In the genomic region with DNA sequence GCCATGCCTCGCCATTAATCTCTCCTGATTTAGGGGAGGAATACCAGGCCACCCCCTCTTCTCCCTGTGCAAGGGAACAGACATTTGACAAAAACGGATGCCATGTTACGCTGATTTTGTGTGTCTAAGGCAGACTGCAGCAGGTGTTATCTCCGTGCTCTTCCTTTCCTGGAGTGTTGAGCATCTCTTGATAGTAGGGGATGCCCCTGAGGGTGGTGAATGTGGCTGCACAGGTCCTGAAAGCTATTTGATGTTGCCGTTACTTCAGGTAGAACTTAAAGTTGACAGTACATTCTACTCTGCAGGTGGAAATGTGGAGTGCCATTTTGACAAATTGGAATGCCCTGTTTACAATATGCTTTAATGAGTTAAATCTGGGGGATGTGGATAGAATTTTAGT, we compare ENCODE assay signal across 18 cellular contexts. TPM values are rescaled to one million over a fixed set of nuclear protein-coding genes. Genes with fewer than 3 reads are reported as not detected.
DNase-seq lines count a peak whose midpoint lies in the region; ATAC-seq, FAIRE-seq and TF ChIP-seq lines count a peak whose summit lies in the region.
"Had no signal": no experiment of that assay in that cellular context is flagged by ENCODE, and none has a peak within 500 bp of the region (broad histone marks: within the 10 kb centered on the region; RNA-seq: fewer than 3 reads in every experiment).

No MANE protein-coding gene starts in this region.

- H3K4me3 Mint-ChIP-seq in activated CD4-positive, alpha-beta T cell treated with anti-CD3 and anti-CD28 coated beads, Interleukin-2, amount 10 ng/mL, durations not matched to agents 7 days and 5 days, result no peak overlapping the region
- no peak overlapping the region for H3K4me3 Mint-ChIP-seq in activated CD8-positive, alpha-beta T cell treated with anti-CD3 and anti-CD28 coated beads, Interleukin-2, amount 10 ng/mL, durations not matched to agents 7 days and 5 days
- H3K4me3 Mint-ChIP-seq in activated T-cell treated with anti-CD3 and anti-CD28 coated beads, Interleukin-2, amount 50 U/mL, for 4 hours, result no peak overlapping the region
- H3K4me3 Mint-ChIP-seq: neural progenitor cell; T-helper 2 cell treated with Interferon-gamma antibody and Interleukin-4, amounts not matched to agents 5 μg/mL and 100 μg/mL, for 36 hours had no signal

- H3K4ac ChIP-seq in trophoblast cell (ENCODE audit: low read depth, low read length), result peak overlapping the region; percentile 73

- BruUV-seq in PC-3 (replicated peaks; lab: Mats Ljungman, UMichigan), result no TSS peak

- H3K14ac ChIP-seq in trophoblast cell (ENCODE audit: low read length), result no peak overlapping the region

- DNase-seq in activated CD4-positive, alpha-beta T cell treated with anti-CD3 and anti-CD28 coated beads, Interleukin-2, amount 10 ng/mL, durations not matched to agents 7 days and 5 days, result no peak
- DNase-seq in activated CD4-positive, alpha-beta T cell treated with anti-CD3 and anti-CD28 coated beads, Interleukin-2, amount 50 U/mL, for 1 hour, result no peak
- DNase-seq in activated CD8-positive, alpha-beta T cell treated with anti-CD3 and anti-CD28 coated beads, Interleukin-2, amount 10 ng/mL, durations not matched to agents 7 days and 5 days, result no peak
- no peak for DNase-seq in trophoblast cell
- no peak for DNase-seq in PC-3
- no peak for DNase-seq in D721Med (ENCODE audit: insufficient read length, low spot score)
- no peak for DNase-seq in activated T-cell treated with anti-CD3 and anti-CD28 coated beads, Interleukin-2, amount 50 U/mL, for 4 hours
- DNase-seq: esophagus squamous epithelium, KBM-7, left lung, NCI-H1105 treated with DMSO at 0.1 percent for 48 hours, NCI-H446 treated with DMSO at 0.1 percent for 48 hours had no signal

- H3K4me2 ChIP-seq in trophoblast cell (ENCODE audit: low read length) (no peak overlapping the region), PC-3 (ENCODE audit: low read length) (no peak overlapping the region)
- H3K4me2 ChIP-seq: A549, hepatocyte, neural progenitor cell had no signal

- H3K79me1 ChIP-seq in trophoblast cell (ENCODE audit: low read length), result no peaks in the 10 kb centered on the region

- H3K4me1 Mint-ChIP-seq in activated CD4-positive, alpha-beta T cell treated with anti-CD3 and anti-CD28 coated beads, Interleukin-2, amount 10 ng/mL, durations not matched to agents 7 days and 5 days, result peaks cover 74% of the 10 kb centered on the region
- peaks cover 73% of the 10 kb centered on the region for H3K4me1 Mint-ChIP-seq in activated CD8-positive, alpha-beta T cell treated with anti-CD3 and anti-CD28 coated beads, Interleukin-2, amount 10 ng/mL, durations not matched to agents 7 days and 5 days (ENCODE audit: low read depth)
- peaks cover 57% of the 10 kb centered on the region for H3K4me1 Mint-ChIP-seq in activated T-cell treated with anti-CD3 and anti-CD28 coated beads, Interleukin-2, amount 50 U/mL, for 4 hours (ENCODE audit: low read depth)

- H3K27ac Mint-ChIP-seq in activated CD4-positive, alpha-beta T cell treated with anti-CD3 and anti-CD28 coated beads, Interleukin-2, amount 10 ng/mL, durations not matched to agents 7 days and 5 days, result peak overlapping the region; percentile 77
- peak overlapping the region; percentile 3 for H3K27ac Mint-ChIP-seq in activated CD8-positive, alpha-beta T cell treated with anti-CD3 and anti-CD28 coated beads, Interleukin-2, amount 10 ng/mL, durations not matched to agents 7 days and 5 days
- H3K27ac Mint-ChIP-seq: neural progenitor cell had no signal

- no peaks in the 10 kb centered on the region for H3K9me2 ChIP-seq in PC-3 (replicated peaks; ENCODE audit: low read length)

- no peaks in the 10 kb centered on the region for H3K9me3 Mint-ChIP-seq in activated CD4-positive, alpha-beta T cell treated with anti-CD3 and anti-CD28 coated beads, Interleukin-2, amount 10 ng/mL, durations not matched to agents 7 days and 5 days
- no peaks in the 10 kb centered on the region for H3K9me3 Mint-ChIP-seq in activated CD8-positive, alpha-beta T cell treated with anti-CD3 and anti-CD28 coated beads, Interleukin-2, amount 10 ng/mL, durations not matched to agents 7 days and 5 days (ENCODE audit: insufficient read depth)
- H3K9me3 Mint-ChIP-seq in activated T-cell treated with anti-CD3 and anti-CD28 coated beads, Interleukin-2, amount 50 U/mL, for 4 hours, result no peaks in the 10 kb centered on the region
- H3K9me3 Mint-ChIP-seq: neural progenitor cell; T-helper 2 cell treated with Interferon-gamma antibody and Interleukin-4, amounts not matched to agents 5 μg/mL and 100 μg/mL, for 36 hours had no signal

- H4K8ac ChIP-seq in trophoblast cell (ENCODE audit: low read depth, low read length), result no peak overlapping the region

- H3K36me3 ChIP-seq in trophoblast cell (ENCODE audit: control insufficient read depth in 1 of 2, insufficient read depth in 2 of 2, low read length in 2 of 2) (peaks cover 28 to 30% of the 10 kb centered on the region in 2 experiments), PC-3 (ENCODE audit: low read depth, low read length) (peaks cover 29% of the 10 kb centered on the region)
- H3K36me3 ChIP-seq: neural progenitor cell had no signal

- H3K4me3 ChIP-seq in trophoblast cell (ENCODE audit: low read depth, low read length) (no peak overlapping the region), PC-3 (ENCODE audit: low read length) (no peak overlapping the region)
- H3K4me3 ChIP-seq: A549, esophagus squamous epithelium, hepatocyte, left lung, neural progenitor cell had no signal

- H3K9me3 ChIP-seq in trophoblast cell (ENCODE audit: insufficient read depth, low read depth, low read length), result no peaks in the 10 kb centered on the region
- H3K9me3 ChIP-seq in PC-3 (ENCODE audit: low read length), result no peaks in the 10 kb centered on the region
- H3K9me3 ChIP-seq: A549, esophagus squamous epithelium, left lung had no signal

- intact Hi-C loops in PC-3 (cut with micrococcal nuclease), result no loop called here

- H2AFZ ChIP-seq in trophoblast cell (ENCODE audit: insufficient read depth, low read length, poor library complexity) (no peak overlapping the region), PC-3 (ENCODE audit: low read length) (no peak overlapping the region)
- H2AFZ ChIP-seq: hepatocyte, neural progenitor cell had no signal

- CTCF ChIA-PET in activated CD4-positive, alpha-beta T cell treated with anti-CD3 and anti-CD28 coated beads, Interleukin-2, amount 10 ng/mL, durations not matched to agents 7 days and 5 days (lab: Charles Lee), result interaction anchor here (0.8 to 2.2 kb wide), 3 partner anchors 11 to 1257 kb away, joined by 3 to 12 read pairs (median 4); no protein-coding TSS in a partner anchor
- CTCF ChIA-PET in activated CD8-positive, alpha-beta T cell treated with anti-CD3 and anti-CD28 coated beads, Interleukin-2, amount 10 ng/mL, durations not matched to agents 7 days and 5 days (lab: Charles Lee), result interaction anchor here (1.1 kb wide), 1 partner anchor 10 kb away, joined by 3 read pairs; no protein-coding TSS in a partner anchor
- CTCF ChIA-PET in PC-3 (lab: Charles Lee), result no interaction called here

- H3K27me3 ChIP-seq in trophoblast cell (ENCODE audit: insufficient read depth, low read length), result no peaks in the 10 kb centered on the region
- H3K27me3 ChIP-seq in PC-3 (ENCODE audit: low read length), result no peaks in the 10 kb centered on the region
- H3K27me3 ChIP-seq: esophagus squamous epithelium, hepatocyte, left lung, neural progenitor cell had no signal

- WGBS in trophoblast cell (ENCODE audit: extremely low coverage, insufficient coverage, insufficient read length), result no CpG with 5 or more reads among the region's 5 CpGs

- no peak for FAIRE-seq in D721Med (lab: Jason Lieb, UNC)
- FAIRE-seq: A549, RCC 7860 had no signal

- H3K23ac ChIP-seq in trophoblast cell (ENCODE audit: low read length), result no peak overlapping the region

- H3K27ac ChIP-seq in trophoblast cell (ENCODE audit: low read depth, low read length) (no peak overlapping the region), PC-3 (ENCODE audit: low read length) (no peak overlapping the region)
- H3K27ac ChIP-seq: A549, esophagus squamous epithelium, hepatocyte, left lung, neural progenitor cell had no signal

- peaks cover 13% of the 10 kb centered on the region for H3K79me2 ChIP-seq in trophoblast cell (ENCODE audit: control insufficient read depth, insufficient read depth, low read length, poor library complexity)
- H3K79me2 ChIP-seq in PC-3 (ENCODE audit: low read length), result peaks cover 100% of the 10 kb centered on the region

- H2BK120ac ChIP-seq in trophoblast cell (ENCODE audit: insufficient read depth, low read length, poor library complexity), result no peak overlapping the region

- peaks cover 34% of the 10 kb centered on the region for H3K36me3 Mint-ChIP-seq in activated CD4-positive, alpha-beta T cell treated with anti-CD3 and anti-CD28 coated beads, Interleukin-2, amount 10 ng/mL, durations not matched to agents 7 days and 5 days (ENCODE audit: low read depth)
- H3K36me3 Mint-ChIP-seq in activated CD8-positive, alpha-beta T cell treated with anti-CD3 and anti-CD28 coated beads, Interleukin-2, amount 10 ng/mL, durations not matched to agents 7 days and 5 days (ENCODE audit: low read depth), result peaks cover 52% of the 10 kb centered on the region
- peaks cover 11% of the 10 kb centered on the region for H3K36me3 Mint-ChIP-seq in activated T-cell treated with anti-CD3 and anti-CD28 coated beads, Interleukin-2, amount 50 U/mL, for 4 hours (ENCODE audit: insufficient read depth)

- ATAC-seq in GM19463 (IDR thresholded peaks at IDR 0.05; ENCODE audit: unreplicated experiment) (peak; percentile 16), PC-3 (no peak)
- ATAC-seq in activated CD8-positive, alpha-beta T cell treated with anti-CD3 and anti-CD28 coated beads, Interleukin-2, amount 10 ng/mL, durations not matched to agents 7 days and 5 days, result no peak
- no peak for ATAC-seq in activated T-cell treated with anti-CD3 and anti-CD28 coated beads, Interleukin-2, amount 50 U/mL, for 4 hours
- ATAC-seq: A549, left lung had no signal

- H2AK5ac ChIP-seq in trophoblast cell (ENCODE audit: low read length), result no peak overlapping the region

- H3K9ac ChIP-seq in trophoblast cell (ENCODE audit: low read length) (peak overlapping the region; percentile 41), PC-3 (ENCODE audit: low read length) (no peak overlapping the region)
- H3K9ac ChIP-seq: neural progenitor cell had no signal

- no peaks in the 10 kb centered on the region for H3K27me3 Mint-ChIP-seq in activated CD4-positive, alpha-beta T cell treated with anti-CD3 and anti-CD28 coated beads, Interleukin-2, amount 10 ng/mL, durations not matched to agents 7 days and 5 days
- no peaks in the 10 kb centered on the region for H3K27me3 Mint-ChIP-seq in activated CD8-positive, alpha-beta T cell treated with anti-CD3 and anti-CD28 coated beads, Interleukin-2, amount 10 ng/mL, durations not matched to agents 7 days and 5 days (ENCODE audit: low read depth)
- no peaks in the 10 kb centered on the region for H3K27me3 Mint-ChIP-seq in activated T-cell treated with anti-CD3 and anti-CD28 coated beads, Interleukin-2, amount 50 U/mL, for 4 hours (ENCODE audit: low read depth)

- POLR2A ChIA-PET in activated CD4-positive, alpha-beta T cell treated with anti-CD3 and anti-CD28 coated beads, Interleukin-2, amount 10 ng/mL, durations not matched to agents 7 days and 5 days (lab: Charles Lee), result no interaction called here
- POLR2A ChIA-PET in activated CD8-positive, alpha-beta T cell treated with anti-CD3 and anti-CD28 coated beads, Interleukin-2, amount 10 ng/mL, durations not matched to agents 7 days and 5 days (lab: Charles Lee), result no interaction called here
- POLR2A ChIA-PET in PC-3 (lab: Charles Lee; ENCODE audit: unreplicated experiment), result no interaction called here

- no peak overlapping the region for H4K91ac ChIP-seq in trophoblast cell (ENCODE audit: low read depth, low read length)

- no peaks in the 10 kb centered on the region for H3F3A ChIP-seq in PC-3 (ENCODE audit: low read length, unreplicated experiment)

- H4K12ac ChIP-seq in trophoblast cell (ENCODE audit: low read depth, low read length), result no peak overlapping the region

- H2BK12ac ChIP-seq in trophoblast cell (ENCODE audit: low read length), result no peak overlapping the region

- no peak overlapping the region for H3K18ac ChIP-seq in trophoblast cell (ENCODE audit: low read length)

- peaks cover 47% of the 10 kb centered on the region; the same call in 1 of the 2 replicates for H4K20me1 ChIP-seq in PC-3 (ENCODE audit: low read length)

- no peak overlapping the region for H2BK5ac ChIP-seq in trophoblast cell (ENCODE audit: low read depth, low read length, poor library complexity)

- no peak for TF ChIP-seq CTCF in PC-3 (conservative IDR thresholded peaks at IDR 0.05; ENCODE audit: low read depth, low read length)
- no peak for TF ChIP-seq CTCF in D721Med (IDR thresholded peaks at IDR 0.05; ENCODE audit: insufficient read depth, missing control alignments)

- H3K4me1 ChIP-seq in trophoblast cell (ENCODE audit: control insufficient read depth in 1 of 2, insufficient read depth in 2 of 2, low read length in 2 of 2) (peaks cover 3 to 5% of the 10 kb centered on the region in 2 experiments), PC-3 (ENCODE audit: insufficient read depth, low read length) (peaks cover 15% of the 10 kb centered on the region)

RNA-seq across cellular contexts. Expression of a gene that starts 21.5 kb away (rescaled TPM):
- 10 to 100 TPM; 37.4 to 41.9 TPM for total RNA-seq in activated CD4-positive, alpha-beta T cell treated with anti-CD3 and anti-CD28 coated beads, Interleukin-2, amount 10 ng/mL, durations not matched to agents 7 days and 5 days
- total RNA-seq in activated CD8-positive, alpha-beta T cell treated with anti-CD3 and anti-CD28 coated beads, Interleukin-2, amount 10 ng/mL, durations not matched to agents 7 days and 5 days, result 10 to 100 TPM; 43.1 to 45.5 TPM
- polyA plus RNA-seq in trophoblast cell (2013), result 27.5 and 27.8 TPM in 2 replicates
- 39.3 and 42.4 TPM in 2 replicates for total RNA-seq in PC-3 (2014; rRNA removed)
- 10 to 100 TPM; 24.7 to 27.4 (median 25.9) TPM for total RNA-seq in activated T-cell treated with anti-CD3 and anti-CD28 coated beads, Interleukin-2, amount 50 U/mL, for 4 hours
